ENCODE assay signal across 1 cellular context in genomic region chr19:4267101-4267900, GRCh38.
A peak's percentile ranks its signal among the peaks of the same experiment; 100 is the strongest.
TF ChIP-seq lines count a peak whose summit lies in the region.

No MANE protein-coding gene starts in this region.

TF ChIP-seq in HepG2, 621 proteins besides CTCF, POLR2A, EP300 and RAD21 (continued from another document and continues in another):
- TF ChIP-seq ZNF574 (CRISPR knock-in tag; IDR thresholded peaks at IDR 0.05), result peak; percentile 78
- TF ChIP-seq ZBTB33 (CRISPR knock-in tag; IDR thresholded peaks at IDR 0.05), result peak; percentile 46; the same call in 1 of the 2 replicates
- no peak for TF ChIP-seq CEBPG (CRISPR knock-in tag; IDR thresholded peaks at IDR 0.05)
- TF ChIP-seq ZBTB42 (CRISPR knock-in tag; IDR thresholded peaks at IDR 0.05), result no peak
- no peak for TF ChIP-seq PRMT3 (CRISPR knock-in tag; IDR thresholded peaks at IDR 0.05; ENCODE audit: borderline replicate concordance, low read depth)
- no peak for TF ChIP-seq DR1 (CRISPR knock-in tag; IDR thresholded peaks at IDR 0.05)
- no peak for TF ChIP-seq ZNF17 (CRISPR knock-in tag; IDR thresholded peaks at IDR 0.05)
- no peak for TF ChIP-seq HMG20B (CRISPR knock-in tag; conservative IDR thresholded peaks at IDR 0.05)
- no peak for TF ChIP-seq PTBP1 (IDR thresholded peaks at IDR 0.05; ENCODE audit: low read depth, low read length, poor library complexity, severe bottlenecking)
- peak; percentile 89 for TF ChIP-seq SMC3 (IDR thresholded peaks at IDR 0.05; ENCODE audit: low read length)
- TF ChIP-seq ZNF292 (CRISPR knock-in tag; IDR thresholded peaks at IDR 0.05; ENCODE audit: borderline replicate concordance, low read depth), result no peak
- TF ChIP-seq ZMAT3 (CRISPR knock-in tag; conservative IDR thresholded peaks at IDR 0.05), result no peak
- no peak for TF ChIP-seq ELK4 (CRISPR knock-in tag; IDR thresholded peaks at IDR 0.05; ENCODE audit: borderline replicate concordance)
- no peak for TF ChIP-seq TBP (CRISPR knock-in tag; IDR thresholded peaks at IDR 0.05)
- TF ChIP-seq PATZ1 (CRISPR knock-in tag; IDR thresholded peaks at IDR 0.05), result peak; percentile 93
- no peak for TF ChIP-seq TCF12 (IDR thresholded peaks at IDR 0.05)
- TF ChIP-seq TCF12 (CRISPR knock-in tag; IDR thresholded peaks at IDR 0.05), result no peak
- peak; percentile 22 to 64; a peak in 2 of 4 replicates for TF ChIP-seq HMGXB4 (CRISPR knock-in tag; IDR thresholded peaks at IDR 0.05; ENCODE audit: borderline replicate concordance in 1 of 2, low read depth in 1 of 2)
- TF ChIP-seq ZNF235 (CRISPR knock-in tag; IDR thresholded peaks at IDR 0.05; ENCODE audit: borderline replicate concordance), result no peak
- TF ChIP-seq PHF8 (CRISPR knock-in tag; IDR thresholded peaks at IDR 0.05), result no peak
- TF ChIP-seq ZMYM3 (CRISPR knock-in tag; IDR thresholded peaks at IDR 0.05), result peak; percentile 38; the same call in 1 of the 2 replicates
- no peak for TF ChIP-seq ATF1 (CRISPR knock-in tag; IDR thresholded peaks at IDR 0.05)
- no peak for TF ChIP-seq ZNF564 (CRISPR knock-in tag; IDR thresholded peaks at IDR 0.05)
- peak; percentile 35; the same call in 1 of the 2 replicates for TF ChIP-seq BCL3 (CRISPR knock-in tag; IDR thresholded peaks at IDR 0.05)
- TF ChIP-seq ZNF180 (CRISPR knock-in tag; IDR thresholded peaks at IDR 0.05; ENCODE audit: borderline replicate concordance, low read depth), result no peak
- no peak for TF ChIP-seq HNF4A (CRISPR knock-in tag; IDR thresholded peaks at IDR 0.05)
- TF ChIP-seq HBP1 (CRISPR knock-in tag; IDR thresholded peaks at IDR 0.05; ENCODE audit: low read depth), result 0 out of 2 replicates have a peak, but pooled peaks have one; percentile 33
- no peak for TF ChIP-seq ZBTB25 (CRISPR knock-in tag; IDR thresholded peaks at IDR 0.05)
- no peak for TF ChIP-seq ZEB1 (IDR thresholded peaks at IDR 0.05; ENCODE audit: insufficient replicate concordance, low read depth)
- TF ChIP-seq NCOA5 (CRISPR knock-in tag; IDR thresholded peaks at IDR 0.05), result no peak
- TF ChIP-seq XBP1 (CRISPR knock-in tag; IDR thresholded peaks at IDR 0.05), result no peak
- no peak for TF ChIP-seq ZNF513 (CRISPR knock-in tag; conservative IDR thresholded peaks at IDR 0.05)
- no peak for TF ChIP-seq ZNF343 (CRISPR knock-in tag; IDR thresholded peaks at IDR 0.05)
- peak; percentile 47; the same call in 1 of the 2 replicates for TF ChIP-seq RBFOX2 (IDR thresholded peaks at IDR 0.05; ENCODE audit: low read depth, low read length)
- TF ChIP-seq ZNF225 (CRISPR knock-in tag; IDR thresholded peaks at IDR 0.05), result no peak
- TF ChIP-seq TERF1 (CRISPR knock-in tag; IDR thresholded peaks at IDR 0.05), result 0 out of 2 replicates have a peak, but pooled peaks have one; percentile 61
- no peak for TF ChIP-seq SOX13 (IDR thresholded peaks at IDR 0.05)
- TF ChIP-seq SOX13 (CRISPR knock-in tag; conservative IDR thresholded peaks at IDR 0.05 in 1 of 2, IDR thresholded peaks at IDR 0.05 in 1 of 2), result no peak
- TF ChIP-seq GABPB1 (CRISPR knock-in tag; IDR thresholded peaks at IDR 0.05), result no peak; the same call in 1 of the 2 replicates
- TF ChIP-seq ZFP36 (IDR thresholded peaks at IDR 0.05; ENCODE audit: borderline replicate concordance, low read depth, low read length, partially characterized antibody), result peak; percentile 48
